Comparison of ENCODE assay signal across 10 cellular contexts in genomic region chr12:29591140-29592020, GRCh38.
DNase-seq lines count a peak whose midpoint lies in the region; ATAC-seq, FAIRE-seq and TF ChIP-seq lines count a peak whose summit lies in the region.
"Had no signal": no experiment of that assay in that cellular context is flagged by ENCODE, and none has a peak within 500 bp of the region (broad histone marks: within the 10 kb centered on the region; RNA-seq: fewer than 3 reads in every experiment).

No MANE protein-coding gene starts in this region.

- DNase-seq in bronchial epithelial cell (ENCODE audit: low read depth): peak; percentile 19
- peak; percentile 26 to 40 for DNase-seq in thyroid gland
- no peak for DNase-seq in T-helper 2 cell treated with Interferon-gamma antibody and Interleukin-4, amounts not matched to agents 5 μg/mL and 100 μg/mL, for 36 hours (ENCODE audit: low spot score)
- DNase-seq in spleen: no peak
- DNase-seq: left colon, substantia nigra had no signal

- H3K4me3 Mint-ChIP-seq in T-helper 2 cell treated with Interferon-gamma antibody and Interleukin-4, amounts not matched to agents 5 μg/mL and 100 μg/mL, for 36 hours: no peak overlapping the region
- H3K4me3 Mint-ChIP-seq: central memory CD8-positive, alpha-beta T cell had no signal

- H3K9me3 ChIP-seq in HUES48 (ENCODE audit: control insufficient read depth, insufficient read depth, low read length): no peaks in the 10 kb centered on the region
- H3K9me3 ChIP-seq in iPS-20b (ENCODE audit: insufficient read depth, low read depth, low read length): no peaks in the 10 kb centered on the region
- no peaks in the 10 kb centered on the region for H3K9me3 ChIP-seq in thyroid gland
- H3K9me3 ChIP-seq in spleen: no peaks in the 10 kb centered on the region

- H3K9me3 Mint-ChIP-seq in T-helper 2 cell treated with Interferon-gamma antibody and Interleukin-4, amounts not matched to agents 5 μg/mL and 100 μg/mL, for 36 hours: no peaks in the 10 kb centered on the region
- H3K9me3 Mint-ChIP-seq: central memory CD8-positive, alpha-beta T cell had no signal

- no peaks in the 10 kb centered on the region for H3K36me3 ChIP-seq in HUES48 (ENCODE audit: control insufficient read depth, insufficient read depth, low read length)
- H3K36me3 ChIP-seq in bronchial epithelial cell (ENCODE audit: control insufficient read depth, insufficient read depth, low read length): no peaks in the 10 kb centered on the region
- H3K36me3 ChIP-seq in iPS-20b (ENCODE audit: insufficient read depth, low read depth, low read length): no peaks in the 10 kb centered on the region
- no peaks in the 10 kb centered on the region for H3K36me3 ChIP-seq in thyroid gland
- peaks cover 0 to 10% (median 0%) of the 10 kb centered on the region in 6 donors for H3K36me3 ChIP-seq in spleen

- WGBS in thyroid gland, 2 donors: 19 to 29% methylated on average over 11 of the region's 11 CpGs
- 55 to 64% (median 57%) methylated on average over 11 of the region's 11 CpGs for WGBS in spleen, 5 donors

- no peaks in the 10 kb centered on the region for H3K36me3 Mint-ChIP-seq in T-helper 2 cell treated with Interferon-gamma antibody and Interleukin-4, amounts not matched to agents 5 μg/mL and 100 μg/mL, for 36 hours (ENCODE audit: low read depth)

- peak; percentile 47 for TF ChIP-seq CTCF in bronchial epithelial cell (IDR thresholded peaks at IDR 0.05; ENCODE audit: insufficient read depth, low read length, severe bottlenecking)
- peak in 4 of 6 experiments; percentile 13 to 45 (median 28) for TF ChIP-seq CTCF in thyroid gland (IDR thresholded peaks at IDR 0.05)
- TF ChIP-seq CTCF in spleen (IDR thresholded peaks at IDR 0.05 in 8 of 11, conservative IDR thresholded peaks at IDR 0.05 in 3 of 11): no peak

- peaks cover 24% of the 10 kb centered on the region for H3K4me1 ChIP-seq in HUES48 (ENCODE audit: control insufficient read depth, insufficient read depth, low read length)
- peaks cover 28% of the 10 kb centered on the region for H3K4me1 ChIP-seq in iPS-20b (ENCODE audit: insufficient read depth, low read length)
- H3K4me1 ChIP-seq in thyroid gland: peaks cover 0 to 11% of the 10 kb centered on the region in 2 donors
- peaks cover 0 to 17% (median 3%) of the 10 kb centered on the region in 6 donors for H3K4me1 ChIP-seq in spleen

- intact Hi-C loops in thyroid gland (cut with DNase I) (no loop called here), spleen (cut with DNase I; ENCODE audit: low total_unique reads) (no loop called here)

- H3K4me3 ChIP-seq in HUES48 (ENCODE audit: low read depth, low read length) (peak overlapping the region; percentile 39), bronchial epithelial cell (ENCODE audit: low read depth, low read length) (no peak overlapping the region), iPS-20b (ENCODE audit: low read length) (peak overlapping the region; percentile 51), thyroid gland (replicated peaks in 1 of 3) (no peak overlapping the region), spleen (no peak overlapping the region)

- FAIRE-seq in bronchial epithelial cell (lab: Jason Lieb, UNC): no peak

- ATAC-seq in HG03457 (IDR thresholded peaks at IDR 0.05; ENCODE audit: unreplicated experiment): no peak
- ATAC-seq: left colon had no signal

- no peaks in the 10 kb centered on the region for H3K27me3 Mint-ChIP-seq in T-helper 2 cell treated with Interferon-gamma antibody and Interleukin-4, amounts not matched to agents 5 μg/mL and 100 μg/mL, for 36 hours (ENCODE audit: low read depth)

- no peak for TF ChIP-seq POLR2A in thyroid gland (IDR thresholded peaks at IDR 0.05)
- TF ChIP-seq POLR2A in spleen (IDR thresholded peaks at IDR 0.05): no peak

- H3K27ac ChIP-seq in HUES48 (ENCODE audit: low read depth, low read length): peak overlapping the region; percentile 83
- no peak overlapping the region for H3K27ac ChIP-seq in iPS-20b (ENCODE audit: low read length)
- H3K27ac ChIP-seq in thyroid gland: no peak overlapping the region
- H3K27ac ChIP-seq in spleen: peak overlapping the region in 4 of 8 donors; percentile 12 to 49 (median 29)

- no peaks in the 10 kb centered on the region; the same call in 1 of the 2 replicates for H3K27me3 ChIP-seq in HUES48 (ENCODE audit: control insufficient read depth, insufficient read depth, low read length)
- H3K27me3 ChIP-seq in bronchial epithelial cell (ENCODE audit: control insufficient read depth, insufficient read depth, low read length): no peaks in the 10 kb centered on the region
- peaks cover 6% of the 10 kb centered on the region; the same call in 1 of the 2 replicates for H3K27me3 ChIP-seq in iPS-20b (ENCODE audit: insufficient read depth, low read length)
- no peaks in the 10 kb centered on the region for H3K27me3 ChIP-seq in thyroid gland
- H3K27me3 ChIP-seq in spleen (replicated peaks in 1 of 7): peaks cover 0 to 5% (median 0%) of the 10 kb centered on the region in 7 donors

- no peaks in the 10 kb centered on the region for H3K4me1 Mint-ChIP-seq in T-helper 2 cell treated with Interferon-gamma antibody and Interleukin-4, amounts not matched to agents 5 μg/mL and 100 μg/mL, for 36 hours (ENCODE audit: low read depth)
- H3K4me1 Mint-ChIP-seq: central memory CD8-positive, alpha-beta T cell had no signal

- H3K27ac Mint-ChIP-seq in T-helper 2 cell treated with Interferon-gamma antibody and Interleukin-4, amounts not matched to agents 5 μg/mL and 100 μg/mL, for 36 hours: no peak overlapping the region

- H3K9ac ChIP-seq in HUES48 (ENCODE audit: low read depth, low read length) (peak overlapping the region; percentile 28; the same call in 1 of the 2 replicates), iPS-20b (ENCODE audit: low read depth, low read length) (peak overlapping the region; percentile 37; the same call in 1 of the 2 replicates)

Comparison
In these comparisons a context has a peak if more than half of its experiments do, and no peak if none do; other contexts are left out.
1. H3K4me3 ChIP-seq: peak in HUES48 (single experiment) and iPS-20b (single experiment); none in bronchial epithelial cell (single experiment), thyroid gland (0 of 3) and spleen (0 of 8).
2. DNase-seq: peak in bronchial epithelial cell (single experiment) and thyroid gland (2 of 2); none in T-helper 2 cell treated with Interferon-gamma antibody and Interleukin-4, amounts not matched to agents 5 μg/mL and 100 μg/mL, for 36 hours (single experiment) and spleen (single experiment).
3. CTCF ChIP-seq: peak in bronchial epithelial cell (single experiment) and thyroid gland (4 of 6); none in spleen (0 of 11).